Comparison of ENCODE assay signal across 9 cellular contexts in genomic region chr10:1240341-1240775, GRCh38.
DNase-seq lines count a peak whose midpoint lies in the region; ATAC-seq, FAIRE-seq and TF ChIP-seq lines count a peak whose summit lies in the region.
"Had no signal": no experiment of that assay in that cellular context is flagged by ENCODE, and none has a peak within 500 bp of the region (broad histone marks: within the 10 kb centered on the region; RNA-seq: fewer than 3 reads in every experiment).

No MANE protein-coding gene starts in this region.

- no peaks in the 10 kb centered on the region for H3K36me3 Mint-ChIP-seq in CD4-positive, CD25-positive, alpha-beta regulatory T cell
- H3K36me3 Mint-ChIP-seq in astrocyte (ENCODE audit: low read depth, unreplicated experiment): no peaks in the 10 kb centered on the region

- peak overlapping the region in 2 of 3 donors; percentile 74 to 83 for H3K27ac Mint-ChIP-seq in CD4-positive, CD25-positive, alpha-beta regulatory T cell
- peak overlapping the region; percentile 77 for H3K27ac Mint-ChIP-seq in astrocyte (ENCODE audit: unreplicated experiment)

- peaks cover 0 to 9% (median 3%) of the 10 kb centered on the region in 4 donors for H3K4me1 Mint-ChIP-seq in CD4-positive, CD25-positive, alpha-beta regulatory T cell
- H3K4me1 Mint-ChIP-seq in astrocyte (ENCODE audit: low read depth, unreplicated experiment): no peaks in the 10 kb centered on the region

- no peaks in the 10 kb centered on the region for H3K36me3 ChIP-seq in CD4-positive, CD25-positive, alpha-beta regulatory T cell (ENCODE audit: control insufficient read depth, insufficient read depth, low read length)
- no peaks in the 10 kb centered on the region for H3K36me3 ChIP-seq in HUES6 (ENCODE audit: control insufficient read depth, insufficient read depth, low read length)
- H3K36me3 ChIP-seq in astrocyte (ENCODE audit: insufficient read depth, low read length): no peaks in the 10 kb centered on the region
- no peaks in the 10 kb centered on the region for H3K36me3 ChIP-seq in mucosa of descending colon (ENCODE audit: low read depth)

- no peaks in the 10 kb centered on the region for H3K9me3 ChIP-seq in CD4-positive, CD25-positive, alpha-beta regulatory T cell (ENCODE audit: control insufficient read depth in 2 of 2, low read length in 2 of 2)
- H3K9me3 ChIP-seq in HUES6 (ENCODE audit: control insufficient read depth, insufficient read depth, low read depth, low read length) (no peaks in the 10 kb centered on the region), astrocyte (ENCODE audit: insufficient read depth, low read depth, low read length) (peaks cover 5% of the 10 kb centered on the region), mucosa of descending colon (no peaks in the 10 kb centered on the region)

- H3K27me3 ChIP-seq in CD4-positive, CD25-positive, alpha-beta regulatory T cell (ENCODE audit: control insufficient read depth, insufficient read depth, low read length): no peaks in the 10 kb centered on the region
- no peaks in the 10 kb centered on the region for H3K27me3 ChIP-seq in HUES6 (ENCODE audit: control insufficient read depth, insufficient read depth, low read length)
- H3K27me3 ChIP-seq in astrocyte (ENCODE audit: insufficient read depth, low read length): no peaks in the 10 kb centered on the region

- H3K9me3 Mint-ChIP-seq in CD4-positive, CD25-positive, alpha-beta regulatory T cell: peaks cover 0 to 3% (median 0%) of the 10 kb centered on the region in 7 donors
- peaks cover 3% of the 10 kb centered on the region for H3K9me3 Mint-ChIP-seq in astrocyte (ENCODE audit: unreplicated experiment)

- TF ChIP-seq CTCF in astrocyte (IDR thresholded peaks at IDR 0.05; ENCODE audit: insufficient read depth, low read depth, low read length): no peak
- TF ChIP-seq CTCF in mucosa of descending colon (IDR thresholded peaks at IDR 0.05): no peak

- H3K4me3 Mint-ChIP-seq in CD4-positive, CD25-positive, alpha-beta regulatory T cell: peak overlapping the region in 3 of 4 donors; percentile 56 to 97 (median 90)
- H3K4me3 Mint-ChIP-seq in astrocyte (ENCODE audit: unreplicated experiment): no peak overlapping the region

- H3K9ac ChIP-seq in HUES6 (ENCODE audit: low read length) (peak overlapping the region; percentile 50), astrocyte (ENCODE audit: low read length) (no peak overlapping the region)

- DNase-seq in CD4-positive, CD25-positive, alpha-beta regulatory T cell: peak in 2 of 3 donors; percentile 16 to 76
- DNase-seq in astrocyte (ENCODE audit: low read depth): no peak
- DNase-seq in mucosa of descending colon: peak in 1 of 3 donors; percentile 34
- DNase-seq in COLO829 (ENCODE audit: low spot score): no peak
- no peak for DNase-seq in NCI-H2081 treated with DMSO at 0.1 percent for 48 hours (lab: John Stamatoyannopoulos, UW)
- DNase-seq in T1000 (lab: John Stamatoyannopoulos, UW): no peak
- DNase-seq: PC-9 had no signal

- no peak for FAIRE-seq in astrocyte (lab: Jason Lieb, UNC)

- H3K27ac ChIP-seq in CD4-positive, CD25-positive, alpha-beta regulatory T cell (ENCODE audit: insufficient read depth, low read length, poor library complexity, severe bottlenecking): no peak overlapping the region
- H3K27ac ChIP-seq in HUES6 (ENCODE audit: low read depth, low read length): peak overlapping the region; percentile 87
- H3K27ac ChIP-seq in astrocyte (ENCODE audit: low read depth, low read length): no peak overlapping the region
- H3K27ac ChIP-seq: PC-9 had no signal

- ATAC-seq in CD4-positive, CD25-positive, alpha-beta regulatory T cell (ENCODE audit: low read depth in 2 of 2): no peak
- peak; percentile 58 for ATAC-seq in mucosa of descending colon
- no peak for ATAC-seq in GM21515 (IDR thresholded peaks at IDR 0.05; ENCODE audit: unreplicated experiment)

- H4K20me1 ChIP-seq in astrocyte (ENCODE audit: insufficient read depth, low read length): no peaks in the 10 kb centered on the region

- no peak overlapping the region for H3K4me2 ChIP-seq in astrocyte (ENCODE audit: low read length)
- H3K4me2 ChIP-seq: PC-9 had no signal

- H3K27me3 Mint-ChIP-seq in CD4-positive, CD25-positive, alpha-beta regulatory T cell: peaks cover 6% of the 10 kb centered on the region
- H3K27me3 Mint-ChIP-seq in astrocyte (ENCODE audit: low read depth, unreplicated experiment): peaks cover 40% of the 10 kb centered on the region

- no peaks in the 10 kb centered on the region for H3K79me2 ChIP-seq in astrocyte (ENCODE audit: insufficient read depth, low read length)

- intact Hi-C loops in mucosa of descending colon (cut with DNase I, micrococcal nuclease): no loop called here

- H3K4me3 ChIP-seq in CD4-positive, CD25-positive, alpha-beta regulatory T cell (ENCODE audit: low read depth, low read length): no peak overlapping the region
- peak overlapping the region; percentile 27 for H3K4me3 ChIP-seq in HUES6 (ENCODE audit: low read depth, low read length)
- no peak overlapping the region for H3K4me3 ChIP-seq in astrocyte (ENCODE audit: insufficient read depth, low read depth, low read length)
- no peak overlapping the region for H3K4me3 ChIP-seq in mucosa of descending colon
- H3K4me3 ChIP-seq: PC-9 had no signal

- peaks cover 8% of the 10 kb centered on the region for H3K4me1 ChIP-seq in CD4-positive, CD25-positive, alpha-beta regulatory T cell (ENCODE audit: control insufficient read depth, insufficient read depth, low read length, poor library complexity, severe bottlenecking)
- peaks cover 23% of the 10 kb centered on the region; the same call in 1 of the 2 replicates for H3K4me1 ChIP-seq in HUES6 (ENCODE audit: control insufficient read depth, insufficient read depth, low read length)
- H3K4me1 ChIP-seq in astrocyte (ENCODE audit: insufficient read depth, low read length): no peaks in the 10 kb centered on the region
- no peaks in the 10 kb centered on the region for H3K4me1 ChIP-seq in mucosa of descending colon (ENCODE audit: low read depth)

- H2AFZ ChIP-seq in astrocyte (ENCODE audit: low read depth, low read length): no peak overlapping the region
- H2AFZ ChIP-seq: PC-9 had no signal

Comparison
In these comparisons a context has a peak if more than half of its experiments do, and no peak if none do; other contexts are left out.
1. DNase-seq: peak in CD4-positive, CD25-positive, alpha-beta regulatory T cell (2 of 3); none in astrocyte (single experiment), COLO829 (single experiment), NCI-H2081 treated with DMSO at 0.1 percent for 48 hours (single experiment) and T1000 (single experiment).